8 cellular contexts compared by ENCODE assay signal in the genomic region with DNA sequence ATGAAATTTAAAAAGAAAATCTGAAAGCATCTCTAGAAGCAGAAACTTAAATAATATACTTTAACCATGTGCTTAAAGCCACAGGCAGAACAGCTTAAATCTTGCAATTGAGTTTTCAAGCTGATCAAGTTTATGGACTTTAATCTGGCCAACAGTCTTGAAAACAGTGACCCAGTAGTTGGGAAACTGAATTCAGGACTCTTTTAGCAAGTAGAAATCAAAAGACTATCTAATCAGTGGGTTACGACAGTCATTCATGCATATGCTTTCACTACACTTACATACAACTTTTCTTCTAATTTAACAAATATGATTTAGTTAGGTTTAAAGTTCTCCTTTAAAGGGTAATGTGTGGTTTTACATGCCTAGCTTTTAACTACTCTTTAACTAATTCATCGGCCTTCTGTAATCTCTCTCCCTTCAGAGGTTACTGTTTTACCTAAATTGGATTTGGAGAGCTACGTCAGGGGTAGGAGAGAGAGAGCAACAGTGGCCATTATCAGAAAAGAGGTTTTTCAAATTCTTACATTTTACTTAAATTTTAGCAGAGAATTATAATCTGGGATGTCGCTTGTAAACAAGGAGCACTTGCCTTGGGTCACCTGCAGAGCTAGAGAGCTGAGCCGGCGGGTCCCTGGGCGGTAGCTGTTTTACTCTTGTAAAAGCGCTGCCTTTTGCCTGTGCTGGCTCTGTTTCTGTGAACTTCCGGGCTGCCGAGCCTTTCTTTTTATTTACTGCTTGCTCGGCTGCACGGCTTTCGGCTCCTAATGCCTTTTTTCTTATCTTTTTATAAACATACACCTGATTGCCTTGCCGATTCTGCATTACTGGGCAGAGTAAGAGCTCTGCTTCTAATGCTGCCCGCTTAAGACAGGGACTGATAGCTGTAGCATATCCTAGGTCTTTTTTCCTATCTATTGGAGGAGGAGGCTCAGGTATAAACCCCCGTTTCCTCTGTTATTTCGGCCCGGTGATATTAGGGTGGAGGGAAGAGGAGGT. TPM values are rescaled to one million over a fixed set of nuclear protein-coding genes. Genes with fewer than 3 reads are reported as not detected.
DNase-seq lines count a peak whose midpoint lies in the region; ATAC-seq and TF ChIP-seq lines count a peak whose summit lies in the region.

No MANE protein-coding gene starts in this region.

- peak; percentile 87 for DNase-seq in GM23338 (ENCODE audit: low spot score)
- DNase-seq in NCI-H146 treated with DMSO at 0.1 percent for 48 hours (lab: John Stamatoyannopoulos, UW; ENCODE audit: unreplicated experiment) = peak; percentile 50
- peak; percentile 45 for DNase-seq in activated T-cell treated with anti-CD3 and anti-CD28 coated beads for 1 hour (ENCODE audit: low read depth)
- DNase-seq in fibroblast of mammary gland (ENCODE audit: low read depth) = no peak
- DNase-seq in omental fat pad (ENCODE audit: low spot score) = no peak
- DNase-seq in tibial artery = no peak
- no peak for DNase-seq in A172 (ENCODE audit: low spot score)

- intact Hi-C loops in tibial artery (cut with DNase I; ENCODE audit: low total_unique reads) = no loop called here

- H3K36me3 Mint-ChIP-seq in GM23338 (ENCODE audit: low read depth) = no peaks in the 10 kb centered on the region; the same call in 2 of the 3 replicates

- H3K27ac ChIP-seq in GM23338 (ENCODE audit: low read depth) = peak overlapping the region; percentile 92
- H3K27ac ChIP-seq in tibial artery = no peak overlapping the region

- H3K36me3 ChIP-seq in GM23338 (ENCODE audit: insufficient read depth) (no peaks in the 10 kb centered on the region), tibial artery (no peaks in the 10 kb centered on the region)

- H3K4me2 ChIP-seq in GM23338 = peak overlapping the region; percentile 74

- peak overlapping the region; percentile 23 for H2AFZ ChIP-seq in GM23338

- no peaks in the 10 kb centered on the region for H3K27me3 ChIP-seq in GM23338 (ENCODE audit: insufficient read depth)
- H3K27me3 ChIP-seq in tibial artery = no peaks in the 10 kb centered on the region

- H3K4me3 ChIP-seq in GM08714 (ENCODE audit: low read length) = peak overlapping the region; percentile 64; the same call in 1 of the 2 replicates
- H3K4me3 ChIP-seq in GM23338 = peak overlapping the region; percentile 48
- H3K4me3 ChIP-seq in fibroblast of mammary gland (ENCODE audit: control insufficient read depth, low read depth, low read length) = peak overlapping the region; percentile 13
- peak overlapping the region; percentile 43 to 51 for H3K4me3 ChIP-seq in tibial artery

- H3K4me1 ChIP-seq in GM23338 (ENCODE audit: insufficient read depth) (peaks cover 41% of the 10 kb centered on the region), tibial artery (peaks cover 0 to 5% (median 0%) of the 10 kb centered on the region in 4 donors)

- no peaks in the 10 kb centered on the region for H3K9me3 ChIP-seq in tibial artery

- H3K79me2 ChIP-seq in GM23338 (replicated peaks; ENCODE audit: insufficient read depth) = no peaks in the 10 kb centered on the region

- H3K27me3 Mint-ChIP-seq in GM23338 (ENCODE audit: insufficient read depth, low read depth, poor library complexity) = no peaks in the 10 kb centered on the region

- TF ChIP-seq CTCF in GM23338 (conservative IDR thresholded peaks at IDR 0.05; ENCODE audit: low read depth in 2 of 2) = no peak
- no peak for TF ChIP-seq CTCF in fibroblast of mammary gland (conservative IDR thresholded peaks at IDR 0.05; ENCODE audit: control insufficient read depth, insufficient read depth, low read depth, low read length)
- TF ChIP-seq CTCF in omental fat pad (IDR thresholded peaks at IDR 0.05) = no peak
- no peak for TF ChIP-seq CTCF in tibial artery (IDR thresholded peaks at IDR 0.05)

- peaks cover 54% of the 10 kb centered on the region for H3K4me1 Mint-ChIP-seq in GM23338

- peak overlapping the region; percentile 93 for H3K27ac Mint-ChIP-seq in GM23338

- H3F3A ChIP-seq in GM23338 (replicated peaks; ENCODE audit: low read depth) = 0 out of 2 replicates have a peak, but pooled peaks cover 4% of the 10 kb centered on the region

- no peaks in the 10 kb centered on the region for H3K9me2 ChIP-seq in GM23338 (ENCODE audit: insufficient read depth)

- peak overlapping the region; percentile 74 for H3K4me3 Mint-ChIP-seq in GM23338

- ATAC-seq in GM23338 (peak; percentile 91), omental fat pad (ENCODE audit: low FRiP score) (peak; percentile 37)

- H4K20me1 ChIP-seq in GM23338 (replicated peaks; ENCODE audit: insufficient read depth) = no peaks in the 10 kb centered on the region

- H3K9me3 Mint-ChIP-seq in GM23338 = no peaks in the 10 kb centered on the region

TF ChIP-seq in GM23338, 12 proteins besides CTCF, POLR2A, EP300 and RAD21:
- TF ChIP-seq, protein P1, sequence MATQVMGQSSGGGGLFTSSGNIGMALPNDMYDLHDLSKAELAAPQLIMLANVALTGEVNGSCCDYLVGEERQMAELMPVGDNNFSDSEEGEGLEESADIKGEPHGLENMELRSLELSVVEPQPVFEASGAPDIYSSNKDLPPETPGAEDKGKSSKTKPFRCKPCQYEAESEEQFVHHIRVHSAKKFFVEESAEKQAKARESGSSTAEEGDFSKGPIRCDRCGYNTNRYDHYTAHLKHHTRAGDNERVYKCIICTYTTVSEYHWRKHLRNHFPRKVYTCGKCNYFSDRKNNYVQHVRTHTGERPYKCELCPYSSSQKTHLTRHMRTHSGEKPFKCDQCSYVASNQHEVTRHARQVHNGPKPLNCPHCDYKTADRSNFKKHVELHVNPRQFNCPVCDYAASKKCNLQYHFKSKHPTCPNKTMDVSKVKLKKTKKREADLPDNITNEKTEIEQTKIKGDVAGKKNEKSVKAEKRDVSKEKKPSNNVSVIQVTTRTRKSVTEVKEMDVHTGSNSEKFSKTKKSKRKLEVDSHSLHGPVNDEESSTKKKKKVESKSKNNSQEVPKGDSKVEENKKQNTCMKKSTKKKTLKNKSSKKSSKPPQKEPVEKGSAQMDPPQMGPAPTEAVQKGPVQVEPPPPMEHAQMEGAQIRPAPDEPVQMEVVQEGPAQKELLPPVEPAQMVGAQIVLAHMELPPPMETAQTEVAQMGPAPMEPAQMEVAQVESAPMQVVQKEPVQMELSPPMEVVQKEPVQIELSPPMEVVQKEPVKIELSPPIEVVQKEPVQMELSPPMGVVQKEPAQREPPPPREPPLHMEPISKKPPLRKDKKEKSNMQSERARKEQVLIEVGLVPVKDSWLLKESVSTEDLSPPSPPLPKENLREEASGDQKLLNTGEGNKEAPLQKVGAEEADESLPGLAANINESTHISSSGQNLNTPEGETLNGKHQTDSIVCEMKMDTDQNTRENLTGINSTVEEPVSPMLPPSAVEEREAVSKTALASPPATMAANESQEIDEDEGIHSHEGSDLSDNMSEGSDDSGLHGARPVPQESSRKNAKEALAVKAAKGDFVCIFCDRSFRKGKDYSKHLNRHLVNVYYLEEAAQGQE (IDR thresholded peaks at IDR 0.05; ENCODE audit: unreplicated experiment) = no peak
- TF ChIP-seq ETS1 (IDR thresholded peaks at IDR 0.05) = no peak
- no peak; the same call in 1 of the 2 replicates for TF ChIP-seq POLR2AphosphoS5 (IDR thresholded peaks at IDR 0.05; ENCODE audit: low read depth)
- TF ChIP-seq STAT1 (IDR thresholded peaks at IDR 0.05; ENCODE audit: unreplicated experiment) = no peak
- no peak for TF ChIP-seq NANOG (IDR thresholded peaks at IDR 0.05; ENCODE audit: borderline replicate concordance)
- TF ChIP-seq ZNF114 (CRISPR knock-in tag; IDR thresholded peaks at IDR 0.05) = no peak
- TF ChIP-seq ZNF331 (CRISPR knock-in tag; IDR thresholded peaks at IDR 0.05; ENCODE audit: low read depth) = no peak
- no peak for TF ChIP-seq CREB1 (CRISPR knock-in tag; IDR thresholded peaks at IDR 0.05; ENCODE audit: low read depth)
- no peak for TF ChIP-seq JUNB (IDR thresholded peaks at IDR 0.05; ENCODE audit: unreplicated experiment)
- no peak for TF ChIP-seq EZH2phosphoT487 (IDR thresholded peaks at IDR 0.05; ENCODE audit: unreplicated experiment)
- TF ChIP-seq EZH2 (IDR thresholded peaks at IDR 0.05; ENCODE audit: low read depth, unreplicated experiment) = no peak

RNA-seq across cellular contexts. Expression of gene LYZ, which starts 17.4 kb away (rescaled TPM):
- total RNA-seq in GM23338 (2014; rRNA removed; shearing (Covaris generic)) = not detected in 2 replicates
- 0.16 TPM in 1 of 2 replicates, not detected in the other for polyA plus RNA-seq in GM23338 (2016; fragmentation: Nextera tagmentation; extraction: Ambion mirVana)
- 100 to 1,000 TPM in 2 of 4 donors, 10 to 100 TPM in 2; 39.8 to 214 (median 94.1) TPM for total RNA-seq in omental fat pad
- 0.07 and 2.3 TPM in 2 replicates for total RNA-seq in A172 (2014; rRNA removed; shearing (Covaris generic))

RNA-seq across cellular contexts. Expression of gene YEATS4, which starts 28.8 kb away (rescaled TPM):
- 82.5 and 90.5 TPM in 2 replicates for total RNA-seq in GM23338 (2014; rRNA removed; shearing (Covaris generic))
- polyA plus RNA-seq in GM23338 (2016; fragmentation: Nextera tagmentation; extraction: Ambion mirVana) = 64.4 and 64.7 TPM in 2 replicates
- 10 to 100 TPM in 1 of 4 donors, 1 to 10 TPM in 3; 6.0 to 10.6 (median 7.0) TPM for total RNA-seq in omental fat pad
- total RNA-seq in A172 (2014; rRNA removed; shearing (Covaris generic)) = 46.1 and 56.3 TPM in 2 replicates

Comparison
In these comparisons a context has a peak if more than half of its experiments do, and no peak if none do; other contexts are left out.
1. H3K4me3 ChIP-seq: peak in every context shown above with its lines; median percentile 64 in GM08714; 48 in GM23338; 47 in tibial artery; 13 in fibroblast of mammary gland.
2. DNase-seq: peak in GM23338 (single experiment), NCI-H146 treated with DMSO at 0.1 percent for 48 hours (single experiment) and activated T-cell treated with anti-CD3 and anti-CD28 coated beads for 1 hour (single experiment); none in fibroblast of mammary gland (single experiment), omental fat pad (single experiment), tibial artery (0 of 2) and A172 (single experiment).
3. RNA of gene LYZ, which starts 17.4 kb away (total RNA-seq): 39.8 to 214 TPM in omental fat pad; 0.07 to 2.3 TPM in A172 and not detected in GM23338; every median in the first group is over 10 times any median in the second.